Comparison of ENCODE assay signal across 2 cellular contexts in the genomic region with DNA sequence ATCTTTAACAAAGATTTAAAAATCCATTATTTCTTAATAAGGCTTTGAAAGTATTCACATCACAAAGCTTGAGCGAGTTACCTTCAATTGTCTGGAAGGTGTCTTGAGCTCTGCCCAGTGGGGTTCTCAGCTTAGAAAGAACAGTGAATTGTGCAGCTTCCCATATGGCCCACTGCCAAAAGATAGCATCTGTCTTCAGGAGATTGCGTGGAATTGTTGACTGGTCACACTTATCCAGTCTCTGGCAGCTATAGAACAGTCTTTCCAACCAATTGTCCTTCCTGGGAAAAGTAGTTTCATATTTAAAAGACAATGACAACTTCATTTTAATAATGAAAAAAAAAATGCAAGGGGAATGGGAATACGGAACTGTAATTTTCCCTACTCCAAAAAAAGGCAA. TPM values are rescaled to one million over a fixed set of nuclear protein-coding genes. Genes with fewer than 3 reads are reported as not detected.
"Had no signal": no experiment of that assay in that cellular context is flagged by ENCODE, and none has a peak within 500 bp of the region (broad histone marks: within the 10 kb centered on the region; RNA-seq: fewer than 3 reads in every experiment).

No MANE protein-coding gene starts in this region.

RNA-seq across cellular contexts. Expression of gene CLEC18C, which starts 58.2 kb away (rescaled TPM):
- total RNA-seq: Right ventricle myocardium superior, SJSA1 had no signal
